ENCODE assay signal across 8 cellular contexts in the genomic region with DNA sequence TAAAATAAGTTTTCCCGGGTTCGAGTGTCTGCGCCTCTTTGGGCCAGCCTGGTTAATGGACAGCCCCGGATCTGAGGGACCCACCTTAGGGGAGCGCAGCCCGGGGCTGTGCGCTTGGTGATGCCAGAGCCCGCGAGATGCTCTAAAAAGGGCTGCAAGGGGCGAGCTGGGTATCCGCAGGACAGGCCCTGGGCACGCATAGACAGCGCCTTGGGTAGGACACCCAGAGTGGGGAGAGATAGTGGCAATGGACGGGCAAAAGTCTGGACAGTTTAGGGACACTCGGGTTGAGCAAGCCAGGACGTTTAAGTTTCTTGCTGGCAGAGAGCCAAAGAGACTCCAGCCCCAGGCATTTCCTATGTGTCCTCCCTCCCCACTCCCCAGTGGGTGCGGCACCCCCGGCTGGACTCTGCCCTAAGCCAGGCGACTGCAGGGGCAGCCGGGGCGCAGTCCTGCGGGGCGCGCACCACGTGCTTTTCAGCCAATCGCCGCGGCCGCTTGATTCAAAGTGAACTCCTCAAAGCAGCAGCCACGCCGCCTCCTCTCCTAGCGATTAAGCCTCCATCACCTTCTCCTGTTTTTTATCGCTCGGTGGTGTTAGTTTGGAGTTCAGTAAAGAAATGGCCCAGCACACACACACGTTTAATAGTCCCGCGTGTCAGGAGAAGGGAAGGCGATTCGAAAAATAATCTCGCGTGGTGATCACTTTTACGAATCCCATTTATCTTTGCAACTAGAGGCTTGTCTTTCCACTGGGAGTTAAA. TPM values are rescaled to one million over a fixed set of nuclear protein-coding genes. Genes with fewer than 3 reads are reported as not detected.
DNase-seq lines count a peak whose midpoint lies in the region; ATAC-seq lines count a peak whose summit lies in the region.

No MANE protein-coding gene starts in this region.

- ATAC-seq in GM19395 (IDR thresholded peaks at IDR 0.05; ENCODE audit: unreplicated experiment) (peak; percentile 24), HG03457 (IDR thresholded peaks at IDR 0.05; ENCODE audit: unreplicated experiment) (peak; percentile 2)

- intact Hi-C loops in posterior vena cava (cut with DNase I), result loop anchor here in 1 of 2 donors (5.0 kb wide), 1 partner anchor 609 kb away; no protein-coding TSS in a partner anchor

- peak; percentile 66 for DNase-seq in CD1c-positive myeloid dendritic cell (ENCODE audit: extremely low spot score)
- peak; percentile 83 for DNase-seq in RKO (ENCODE audit: low spot score)
- peak in 56 of 58 donors; percentile 27 to 82 (median 60) for DNase-seq in anterior cingulate cortex (lab: John Stamatoyannopoulos, UW)
- DNase-seq in hepatic stellate cell (ENCODE audit: low spot score), result peak; percentile 51
- peak; percentile 93 for DNase-seq in posterior vena cava (ENCODE audit: low spot score)
- DNase-seq in NCI-H2196 treated with DMSO at 0.1 percent for 48 hours (lab: John Stamatoyannopoulos, UW; ENCODE audit: unreplicated experiment), result no peak

RNA-seq across cellular contexts. Expression of gene ENC1, which starts 0.7 kb away (rescaled TPM):
- 10 to 100 TPM; 12.4 to 12.7 TPM for total RNA-seq in posterior vena cava

RNA-seq across cellular contexts. Expression of gene HEXB, which starts 43.8 kb away (rescaled TPM):
- 100 to 1,000 TPM; 156 to 209 TPM for total RNA-seq in posterior vena cava
